8 cellular contexts compared by ENCODE assay signal in the genomic region with DNA sequence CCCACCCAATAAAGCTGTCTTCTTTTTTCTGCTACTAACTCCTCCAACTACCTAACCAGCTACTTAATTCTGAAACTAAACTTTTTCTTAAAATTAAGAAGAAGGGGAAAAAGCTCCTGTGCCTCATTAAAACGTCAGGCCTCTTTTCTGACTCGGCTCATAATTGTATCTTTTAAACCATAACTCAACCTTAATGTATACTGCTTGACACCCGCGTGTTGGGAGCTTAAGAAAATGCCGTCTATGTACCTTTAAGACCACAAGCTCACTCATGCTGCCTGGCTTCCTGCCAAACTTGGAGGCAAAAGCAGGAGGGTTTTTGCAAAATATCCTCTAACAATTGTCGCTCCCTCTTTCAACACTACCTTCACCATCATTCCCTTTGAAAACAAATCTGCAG. TPM values are rescaled to one million over a fixed set of nuclear protein-coding genes. Genes with fewer than 3 reads are reported as not detected.
DNase-seq lines count a peak whose midpoint lies in the region; ATAC-seq lines count a peak whose summit lies in the region.

No MANE protein-coding gene starts in this region.

- H3K27me3 Mint-ChIP-seq in CD4-positive, CD25-positive, alpha-beta regulatory T cell: peaks cover 68% of the 10 kb centered on the region
- peaks cover 38% of the 10 kb centered on the region for H3K27me3 Mint-ChIP-seq in activated naive CD8-positive, alpha-beta T cell treated with anti-CD3 and anti-CD28 coated beads, Interleukin-2, amount 50 U/mL, for 24 hours

- no peaks in the 10 kb centered on the region for H3K36me3 ChIP-seq in CD4-positive, CD25-positive, alpha-beta regulatory T cell (ENCODE audit: control insufficient read depth, insufficient read depth, low read length)
- H3K36me3 ChIP-seq in HAP-1 (replicated peaks): no peaks in the 10 kb centered on the region

- no peaks in the 10 kb centered on the region for H3K9me3 ChIP-seq in CD4-positive, CD25-positive, alpha-beta regulatory T cell (ENCODE audit: control insufficient read depth in 2 of 2, low read length in 2 of 2)
- H3K9me3 ChIP-seq in HAP-1: no peaks in the 10 kb centered on the region

- no peaks in the 10 kb centered on the region for H3K36me3 Mint-ChIP-seq in CD4-positive, CD25-positive, alpha-beta regulatory T cell
- no peaks in the 10 kb centered on the region for H3K36me3 Mint-ChIP-seq in activated naive CD8-positive, alpha-beta T cell treated with anti-CD3 and anti-CD28 coated beads, Interleukin-2, amount 50 U/mL, for 24 hours (ENCODE audit: low read depth)

- in situ Hi-C loops in HAP-1 (cut with MboI; ENCODE audit: low sequenced_read_pairs): no loop called here

- no peak for ATAC-seq in CD4-positive, CD25-positive, alpha-beta regulatory T cell (ENCODE audit: low read depth in 2 of 2)
- ATAC-seq in activated naive CD8-positive, alpha-beta T cell treated with anti-CD3 and anti-CD28 coated beads, Interleukin-2, amount 50 U/mL, for 24 hours: no peak
- no peak for ATAC-seq in HG02642 (IDR thresholded peaks at IDR 0.05; ENCODE audit: poor library complexity, unreplicated experiment)
- ATAC-seq in GM21526 (IDR thresholded peaks at IDR 0.05; ENCODE audit: low FRiP score, unreplicated experiment): no peak

- DNase-seq in CD4-positive, CD25-positive, alpha-beta regulatory T cell: peak in 2 of 3 donors; percentile 44 to 69
- peak; percentile 90 to 91 for DNase-seq in HAP-1 (ENCODE audit: low spot score in 2 of 2)
- peak; percentile 94 for DNase-seq in NOMO-1 treated with DMSO at 0.1 percent for 48 hours (lab: John Stamatoyannopoulos, UW; ENCODE audit: unreplicated experiment)
- DNase-seq in activated naive CD8-positive, alpha-beta T cell treated with anti-CD3 and anti-CD28 coated beads, Interleukin-2, amount 50 U/mL, for 24 hours: peak; percentile 62
- DNase-seq in iPS-NIHi7 (ENCODE audit: extremely low spot score): peak; percentile 26
- DNase-seq in stimulated activated naive CD4-positive, alpha-beta T cell treated with Interleukin-2 at 50 U/mL for 16 hours (lab: John Stamatoyannopoulos, UW): peak; percentile 25

- peaks cover 0 to 5% (median 0%) of the 10 kb centered on the region in 7 donors for H3K9me3 Mint-ChIP-seq in CD4-positive, CD25-positive, alpha-beta regulatory T cell
- no peaks in the 10 kb centered on the region for H3K9me3 Mint-ChIP-seq in activated naive CD8-positive, alpha-beta T cell treated with anti-CD3 and anti-CD28 coated beads, Interleukin-2, amount 50 U/mL, for 24 hours

- H3K4me1 ChIP-seq in CD4-positive, CD25-positive, alpha-beta regulatory T cell (ENCODE audit: control insufficient read depth, insufficient read depth, low read length, poor library complexity, severe bottlenecking): peaks cover 31% of the 10 kb centered on the region
- H3K4me1 ChIP-seq in HAP-1: peaks cover 12% of the 10 kb centered on the region

- H3K4me1 Mint-ChIP-seq in CD4-positive, CD25-positive, alpha-beta regulatory T cell: peaks cover 10 to 36% (median 21%) of the 10 kb centered on the region in 4 donors
- peaks cover 36% of the 10 kb centered on the region for H3K4me1 Mint-ChIP-seq in activated naive CD8-positive, alpha-beta T cell treated with anti-CD3 and anti-CD28 coated beads, Interleukin-2, amount 50 U/mL, for 24 hours

- H3K27me3 ChIP-seq in CD4-positive, CD25-positive, alpha-beta regulatory T cell (ENCODE audit: control insufficient read depth, insufficient read depth, low read length): peaks cover 38% of the 10 kb centered on the region
- no peaks in the 10 kb centered on the region for H3K27me3 ChIP-seq in HAP-1 (ENCODE audit: low read depth)

- no peak overlapping the region for H3K4me3 ChIP-seq in CD4-positive, CD25-positive, alpha-beta regulatory T cell (ENCODE audit: low read depth, low read length)
- no peak overlapping the region for H3K4me3 ChIP-seq in HAP-1

- H3K27ac ChIP-seq in CD4-positive, CD25-positive, alpha-beta regulatory T cell (ENCODE audit: insufficient read depth, low read length, poor library complexity, severe bottlenecking): no peak overlapping the region

- peak overlapping the region in 3 of 4 donors; percentile 28 to 60 (median 33) for H3K4me3 Mint-ChIP-seq in CD4-positive, CD25-positive, alpha-beta regulatory T cell
- H3K4me3 Mint-ChIP-seq in activated naive CD8-positive, alpha-beta T cell treated with anti-CD3 and anti-CD28 coated beads, Interleukin-2, amount 50 U/mL, for 24 hours: peak overlapping the region; percentile 2

- H3K27ac Mint-ChIP-seq in CD4-positive, CD25-positive, alpha-beta regulatory T cell: peak overlapping the region in 1 of 3 donors; percentile 32
- H3K27ac Mint-ChIP-seq in activated naive CD8-positive, alpha-beta T cell treated with anti-CD3 and anti-CD28 coated beads, Interleukin-2, amount 50 U/mL, for 24 hours: peak overlapping the region; percentile 4

RNA-seq across cellular contexts. Expression of gene EBF1, which starts 5.0 kb away (rescaled TPM):
- total RNA-seq in CD4-positive, CD25-positive, alpha-beta regulatory T cell: 0.64 TPM
- polyA plus RNA-seq in CD4-positive, CD25-positive, alpha-beta regulatory T cell: under 1 TPM in 2 of 4 donors, not detected in 2; 0.23 to 0.29 TPM

Comparison
In these comparisons a context has a peak if more than half of its experiments do, and no peak if none do; other contexts are left out.
1. DNase-seq: peak in every context shown above with its lines; median percentile 94 in NOMO-1 treated with DMSO at 0.1 percent for 48 hours; 90 in HAP-1; 62 in activated naive CD8-positive, alpha-beta T cell treated with anti-CD3 and anti-CD28 coated beads, Interleukin-2, amount 50 U/mL, for 24 hours; 56 in CD4-positive, CD25-positive, alpha-beta regulatory T cell; 26 in iPS-NIHi7; 25 in stimulated activated naive CD4-positive, alpha-beta T cell treated with Interleukin-2 at 50 U/mL for 16 hours.